ENCODE assay signal across 9 cellular contexts in the genomic region with DNA sequence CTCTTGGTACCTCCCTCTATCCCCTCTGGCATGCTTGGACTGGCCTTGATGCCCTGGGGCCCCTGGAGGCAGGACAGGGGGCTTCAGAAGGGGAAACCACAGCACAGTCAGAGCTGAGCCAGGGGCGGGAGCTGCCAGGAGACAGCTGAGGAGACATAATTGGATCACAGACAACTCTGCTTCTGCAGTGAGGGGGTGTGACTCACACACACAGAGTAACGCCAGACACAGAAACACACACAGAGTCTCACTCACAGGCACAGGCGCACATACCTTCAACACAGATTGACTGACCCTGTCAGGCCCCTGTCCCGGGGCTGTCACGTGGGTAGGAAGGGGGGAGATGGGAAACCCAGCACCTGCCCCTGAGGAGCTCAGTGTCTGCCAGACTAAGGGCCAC. TPM values are rescaled to one million over a fixed set of nuclear protein-coding genes. Genes with fewer than 3 reads are reported as not detected.
DNase-seq lines count a peak whose midpoint lies in the region; ATAC-seq and TF ChIP-seq lines count a peak whose summit lies in the region.
"Had no signal": no experiment of that assay in that cellular context is flagged by ENCODE, and none has a peak within 500 bp of the region (broad histone marks: within the 10 kb centered on the region; RNA-seq: fewer than 3 reads in every experiment).

No MANE protein-coding gene starts in this region.

- ATAC-seq in HG02885 (IDR thresholded peaks at IDR 0.05; ENCODE audit: poor library complexity, unreplicated experiment) (no peak), GM21423 (IDR thresholded peaks at IDR 0.05; ENCODE audit: unreplicated experiment) (no peak)

- CTCF ChIA-PET in OCI-LY7 (lab: Charles Lee; ENCODE audit: unreplicated experiment), result no interaction called here

- H3K9me3 ChIP-seq in BLaER1 (no peaks in the 10 kb centered on the region), OCI-LY7 (ENCODE audit: low read length) (no peaks in the 10 kb centered on the region)

- H3K4me2 ChIP-seq in BLaER1 (peak overlapping the region; percentile 44), OCI-LY7 (ENCODE audit: low read length) (no peak overlapping the region)

- H3K36me3 ChIP-seq in BLaER1 (no peaks in the 10 kb centered on the region; the same call in 1 of the 2 replicates), OCI-LY7 (ENCODE audit: insufficient read depth, low read length) (no peaks in the 10 kb centered on the region)

- H4K20me1 ChIP-seq in BLaER1 (no peaks in the 10 kb centered on the region), OCI-LY7 (ENCODE audit: insufficient read depth, low read length) (no peaks in the 10 kb centered on the region)

- no peaks in the 10 kb centered on the region for H3K9me2 ChIP-seq in OCI-LY7 (ENCODE audit: insufficient read depth, low read length)

- H2AFZ ChIP-seq in OCI-LY7 (ENCODE audit: low read length), result no peak overlapping the region

- no peak for TF ChIP-seq CTCF in OCI-LY7 (conservative IDR thresholded peaks at IDR 0.05; ENCODE audit: low read length)

- no peaks in the 10 kb centered on the region for H3K27me3 ChIP-seq in BLaER1

- H3K9ac ChIP-seq in BLaER1, result no peak overlapping the region

- H3K4me1 ChIP-seq in BLaER1, result peaks cover 24% of the 10 kb centered on the region
- H3K4me1 ChIP-seq in OCI-LY7 (ENCODE audit: insufficient read depth, low read length, poor library complexity, severe bottlenecking), result no peaks in the 10 kb centered on the region

- no TSS peak for BruUV-seq in OCI-LY7 (replicated peaks; lab: Mats Ljungman, UMichigan)

- H3K4me3 ChIP-seq in BLaER1, result no peak overlapping the region
- no peak overlapping the region for H3K4me3 ChIP-seq in OCI-LY7 (ENCODE audit: low read depth, low read length, poor library complexity, severe bottlenecking)

- DNase-seq in NCI-H82 (lab: John Stamatoyannopoulos, UW) (peak; percentile 90), epithelial cell of prostate (ENCODE audit: low read depth, low spot score) (peak; percentile 48), non-pigmented ciliary epithelial cell (ENCODE audit: low read depth) (peak; percentile 73), OCI-LY7 (ENCODE audit: low spot score) (no peak), germinal center (ENCODE audit: low spot score) (no peak)
- DNase-seq: activated T-cell treated with anti-CD3 and anti-CD28 coated beads, Interleukin-2, amount 50 U/mL, for 1 hour had no signal

- intact Hi-C loops in OCI-LY7 (cut with micrococcal nuclease; ENCODE audit: unreplicated experiment), result no loop called here

- no peaks in the 10 kb centered on the region for H3K79me2 ChIP-seq in OCI-LY7 (ENCODE audit: insufficient read depth, low read depth, low read length)

- POLR2A ChIA-PET in OCI-LY7 (lab: Charles Lee), result no interaction called here

- H3K27ac ChIP-seq in BLaER1 (no peak overlapping the region), epithelial cell of prostate (peak overlapping the region; percentile 17), OCI-LY7 (ENCODE audit: low read depth, low read length, poor library complexity, severe bottlenecking) (no peak overlapping the region)

RNA-seq across cellular contexts. Expression of a gene that starts 20.6 kb away (rescaled TPM):
- total RNA-seq in OCI-LY7 (2014; rRNA removed; shearing (Covaris generic)), result 8.1 and 12.9 TPM in 2 replicates
- total RNA-seq in OCI-LY7 (2022), result 10.4 and 12.1 TPM in 2 replicates

RNA-seq across cellular contexts. Expression of a gene that starts 21.1 kb away (rescaled TPM):
- total RNA-seq in OCI-LY7 (2014; rRNA removed; shearing (Covaris generic)), result 61.3 and 65.6 TPM in 2 replicates
- total RNA-seq in OCI-LY7 (2022), result 96.9 and 106 TPM in 2 replicates

RNA-seq across cellular contexts. Expression of a gene that starts 40.9 kb away (rescaled TPM):
- 99.1 and 103 TPM in 2 replicates for total RNA-seq in OCI-LY7 (2014; rRNA removed; shearing (Covaris generic))
- 108 and 130 TPM in 2 replicates for total RNA-seq in OCI-LY7 (2022)

Comparison
In these comparisons a context has a peak if more than half of its experiments do, and no peak if none do; other contexts are left out.
1. DNase-seq: peak in NCI-H82 (single experiment), epithelial cell of prostate (single experiment) and non-pigmented ciliary epithelial cell (single experiment); none in OCI-LY7 (single experiment) and germinal center (single experiment).